ENCODE assay signal across 8 cellular contexts in genomic region chr11:66479741-66480115, GRCh38. TPM values are rescaled to one million over a fixed set of nuclear protein-coding genes. Genes with fewer than 3 reads are reported as not detected.
A peak's percentile ranks its signal among the peaks of the same experiment; 100 is the strongest.
DNase-seq lines count a peak whose midpoint lies in the region; ATAC-seq and TF ChIP-seq lines count a peak whose summit lies in the region.

No MANE protein-coding gene starts in this region.

- no CpG with 5 or more reads among the region's 19 CpGs for WGBS in suprapubic skin

- no peak for TF ChIP-seq EP300 in suprapubic skin (IDR thresholded peaks at IDR 0.05)

- no peaks in the 10 kb centered on the region for H3K27me3 ChIP-seq in kidney epithelial cell (ENCODE audit: control insufficient read depth, insufficient read depth, low read length)
- H3K27me3 ChIP-seq in suprapubic skin, result no peaks in the 10 kb centered on the region

- H3K36me3 Mint-ChIP-seq in IgD-negative memory B cell, result no peaks in the 10 kb centered on the region

- no peaks in the 10 kb centered on the region for H3K36me3 ChIP-seq in kidney epithelial cell (ENCODE audit: control insufficient read depth, insufficient read depth, low read length)
- peaks cover 16% of the 10 kb centered on the region for H3K36me3 ChIP-seq in suprapubic skin

- no peak for TF ChIP-seq POLR2A in suprapubic skin (IDR thresholded peaks at IDR 0.05)

- no peaks in the 10 kb centered on the region for H3K9me3 ChIP-seq in suprapubic skin

- peaks cover 4 to 16% (median 15%) of the 10 kb centered on the region in 3 donors for H3K4me1 Mint-ChIP-seq in IgD-negative memory B cell

- peak overlapping the region; percentile 92 to 95 (median 93) for H3K4me3 Mint-ChIP-seq in IgD-negative memory B cell

- H3K9me3 Mint-ChIP-seq in IgD-negative memory B cell, result no peaks in the 10 kb centered on the region

- H3K4me3 ChIP-seq in kidney epithelial cell (ENCODE audit: low read depth, low read length) (peak overlapping the region; percentile 87), suprapubic skin (peak overlapping the region; percentile 58)

- ATAC-seq in HG03095 (IDR thresholded peaks at IDR 0.05; ENCODE audit: unreplicated experiment), result no peak

- peak overlapping the region in 2 of 3 donors; percentile 76 to 94 for H3K27ac Mint-ChIP-seq in IgD-negative memory B cell

- DNase-seq in SIG-M5 treated with dmso at 0.1 percent for 504 hours (lab: John Stamatoyannopoulos, UW; ENCODE audit: unreplicated experiment) (peak; percentile 51), SIG-M5 (lab: John Stamatoyannopoulos, UW) (no peak), kidney epithelial cell (ENCODE audit: low read depth) (peak; percentile 26), suprapubic skin (ENCODE audit: low spot score in 2 of 2) (no peak), MV-4-11 (lab: John Stamatoyannopoulos, UW) (no peak)

- peaks cover 16% of the 10 kb centered on the region for H3K4me1 ChIP-seq in suprapubic skin

- H3K27me3 Mint-ChIP-seq in IgD-negative memory B cell, result no peaks in the 10 kb centered on the region

- TF ChIP-seq CTCF in kidney epithelial cell (IDR thresholded peaks at IDR 0.05; ENCODE audit: insufficient read depth, low read length, poor library complexity, severe bottlenecking) (no peak), suprapubic skin (IDR thresholded peaks at IDR 0.05) (no peak)

- H3K27ac ChIP-seq in angular gyrus (ENCODE audit: low read depth, low read length), result peak overlapping the region; percentile 77
- peak overlapping the region; percentile 85 for H3K27ac ChIP-seq in suprapubic skin

RNA-seq across cellular contexts. Expression of gene DPP3, which starts 0.5 kb away (rescaled TPM):
- 24.5 TPM for polyA plus RNA-seq in IgD-negative memory B cell
- 84.6 and 108 TPM in 2 replicates for total RNA-seq in kidney epithelial cell
- total RNA-seq in suprapubic skin, result 10 to 100 TPM; 12.2 to 23.0 (median 22.2) TPM

RNA-seq across cellular contexts. Expression of gene PELI3, which starts 13.0 kb away (rescaled TPM):
- 4.3 TPM for polyA plus RNA-seq in IgD-negative memory B cell
- total RNA-seq in kidney epithelial cell (2.3 and 5.0 TPM in 2 replicates), suprapubic skin (10 to 100 TPM; 19.0 to 23.4 (median 20.5) TPM)

RNA-seq across cellular contexts. Expression of gene BBS1, which starts 30.7 kb away (rescaled TPM):
- 10.3 TPM for polyA plus RNA-seq in IgD-negative memory B cell
- 31.7 and 39.6 TPM in 2 replicates for total RNA-seq in kidney epithelial cell
- 10 to 100 TPM; 35.5 to 85.2 (median 57.0) TPM for total RNA-seq in suprapubic skin

RNA-seq across cellular contexts. Expression of gene MRPL11, which starts 41.1 kb away (rescaled TPM):
- 92.2 TPM for polyA plus RNA-seq in IgD-negative memory B cell
- total RNA-seq in kidney epithelial cell (54.8 and 62.6 TPM in 2 replicates), suprapubic skin (10 to 100 TPM; 22.0 to 42.0 (median 28.0) TPM)

RNA-seq across cellular contexts. Expression of gene NPAS4, which starts 58.9 kb away (rescaled TPM):
- polyA plus RNA-seq in IgD-negative memory B cell, result not detected
- total RNA-seq in kidney epithelial cell (not detected in 2 replicates), suprapubic skin (not detected)

Comparison
In these comparisons a context has a peak if more than half of its experiments do, and no peak if none do; other contexts are left out.
1. DNase-seq: peak in SIG-M5 treated with dmso at 0.1 percent for 504 hours (single experiment) and kidney epithelial cell (single experiment); none in SIG-M5 (single experiment), suprapubic skin (0 of 2) and MV-4-11 (single experiment).